ENCODE assay signal across 8 cellular contexts in the genomic region with DNA sequence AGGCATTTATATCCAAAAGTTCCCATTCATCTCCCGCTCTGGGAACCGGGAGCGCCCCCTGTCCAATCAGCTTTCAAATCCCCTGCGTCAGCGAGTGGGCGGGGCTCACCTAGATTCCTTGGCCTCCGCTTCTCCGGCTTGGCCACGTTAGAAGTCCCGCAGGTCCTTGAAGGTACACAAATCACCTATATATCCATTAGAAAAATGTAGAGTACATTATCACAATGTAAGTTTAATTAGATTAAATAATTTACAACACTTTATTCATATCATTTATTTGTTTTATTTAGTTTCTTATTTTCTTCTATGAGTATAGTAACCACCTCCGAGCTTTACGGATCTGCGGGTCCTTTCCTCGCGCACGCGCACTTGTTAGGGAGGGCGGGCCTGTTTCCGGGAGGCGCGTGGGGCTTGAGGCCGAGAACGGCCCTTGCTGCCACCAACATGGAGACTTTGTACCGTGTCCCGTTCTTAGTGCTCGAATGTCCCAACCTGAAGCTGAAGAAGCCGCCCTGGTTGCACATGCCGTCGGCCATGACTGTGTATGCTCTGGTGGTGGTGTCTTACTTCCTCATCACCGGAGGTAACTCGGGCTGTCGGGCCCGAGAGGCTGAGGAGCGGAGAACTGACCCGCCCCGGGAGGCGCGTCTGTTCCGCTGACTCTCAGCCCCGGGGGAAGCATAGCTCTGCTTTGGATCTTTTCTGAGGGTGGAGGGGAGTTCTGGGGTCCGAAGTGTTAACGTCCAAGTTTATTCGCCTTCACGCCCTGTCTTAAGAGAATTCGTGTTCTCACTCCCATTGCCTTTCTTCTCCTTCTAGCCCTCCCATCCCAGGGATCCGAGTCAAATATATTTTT. TPM values are rescaled to one million over a fixed set of nuclear protein-coding genes. Genes with fewer than 3 reads are reported as not detected.
DNase-seq lines count a peak whose midpoint lies in the region; TF ChIP-seq lines count a peak whose summit lies in the region.

A gene (plus strand): TSS at position 388 of the 856 bp plus-strand sequence. CDS start 57 bp downstream, at position 445.

- CTCF ChIA-PET in activated naive CD4-positive, alpha-beta T cell treated with anti-CD3 and anti-CD28 coated beads for 36 hours (lab: Charles Lee) = interaction anchor here (0.9 to 1.2 kb wide), 4 partner anchors 11 to 621 kb away, joined by 3 to 5 read pairs (median 4); no protein-coding TSS in a partner anchor

- H2AFZ ChIP-seq in neuron (ENCODE audit: low read depth, low read length) = peak within 1 kb of the TSS; percentile 71

- peaks cover 13% of the 10 kb centered on the region for H3K4me1 ChIP-seq in neuron (ENCODE audit: insufficient read depth, low read length)
- peaks cover 0 to 23% (median 14%) of the 10 kb centered on the region in 5 donors for H3K4me1 ChIP-seq in subcutaneous abdominal adipose tissue (ENCODE audit: control insufficient read depth in 5 of 5, insufficient read depth in 5 of 5, low read length in 5 of 5)

- peak within 1 kb of the TSS; percentile 91 for H3K27ac Mint-ChIP-seq in activated naive CD4-positive, alpha-beta T cell treated with anti-CD3 and anti-CD28 coated beads for 36 hours

- H3K4me3 Mint-ChIP-seq in activated naive CD4-positive, alpha-beta T cell treated with anti-CD3 and anti-CD28 coated beads for 36 hours = peak within 1 kb of the TSS; percentile 95

- DNase-seq in GM03348 (ENCODE audit: low spot score) (peak; percentile 94), HFF-Myc (ENCODE audit: extremely low read depth, low read depth) (peak; percentile 88), NAMALWA (ENCODE audit: low spot score) (peak; percentile 95), SK-N-DZ (ENCODE audit: low spot score) (peak; percentile 96), foreskin melanocyte (peak; percentile 95)
- peak; percentile 95 for DNase-seq in activated naive CD4-positive, alpha-beta T cell treated with anti-CD3 and anti-CD28 coated beads for 36 hours

- H3K27ac ChIP-seq in subcutaneous abdominal adipose tissue (ENCODE audit: low read depth, low read length) = peak within 1 kb of the TSS; percentile 91

- H3K27me3 Mint-ChIP-seq in activated naive CD4-positive, alpha-beta T cell treated with anti-CD3 and anti-CD28 coated beads for 36 hours (ENCODE audit: low read depth) = no peaks in the 10 kb centered on the region

- intact Hi-C loops in activated naive CD4-positive, alpha-beta T cell treated with anti-CD3 and anti-CD28 coated beads for 36 hours (cut with micrococcal nuclease) = loop anchor here (1.0 kb wide), 3 partner anchors 30 to 930 kb away; a partner anchor contains a TSS

- H3K9me3 ChIP-seq in neuron (ENCODE audit: low read length) = no peaks in the 10 kb centered on the region
- H3K9me3 ChIP-seq in subcutaneous abdominal adipose tissue (ENCODE audit: control insufficient read depth in 5 of 5, low read length in 5 of 5) = no peaks in the 10 kb centered on the region

- no peaks in the 10 kb centered on the region for H3K9me3 Mint-ChIP-seq in activated naive CD4-positive, alpha-beta T cell treated with anti-CD3 and anti-CD28 coated beads for 36 hours

- peaks cover 6% of the 10 kb centered on the region for H3K36me3 Mint-ChIP-seq in activated naive CD4-positive, alpha-beta T cell treated with anti-CD3 and anti-CD28 coated beads for 36 hours (ENCODE audit: low read depth)

- H3K4me3 ChIP-seq in HFF-Myc (replicated peaks; ENCODE audit: low read depth, low read length) = peak within 1 kb of the TSS; percentile 93
- peak within 1 kb of the TSS; percentile 96 for H3K4me3 ChIP-seq in neuron (ENCODE audit: low read length)
- peak within 1 kb of the TSS; percentile 81 to 98 (median 83) for H3K4me3 ChIP-seq in subcutaneous abdominal adipose tissue (ENCODE audit: low read depth in 1 of 5, low read length in 5 of 5)

- peaks cover 30% of the 10 kb centered on the region for H3K4me1 Mint-ChIP-seq in activated naive CD4-positive, alpha-beta T cell treated with anti-CD3 and anti-CD28 coated beads for 36 hours (ENCODE audit: low read depth)

- TF ChIP-seq CTCF in HFF-Myc (IDR thresholded peaks at IDR 0.05; ENCODE audit: low read depth, low read length, missing control alignments) = peak; percentile 19

- H3K36me3 ChIP-seq in neuron (ENCODE audit: insufficient read depth, low read length) (peaks cover 2% of the 10 kb centered on the region), subcutaneous abdominal adipose tissue (ENCODE audit: control insufficient read depth in 5 of 5, insufficient read depth in 5 of 5, low read length in 5 of 5) (no peaks in the 10 kb centered on the region)

- H3K27me3 ChIP-seq in neuron (ENCODE audit: insufficient read depth, low read length) = no peaks in the 10 kb centered on the region
- H3K27me3 ChIP-seq in subcutaneous abdominal adipose tissue (ENCODE audit: control insufficient read depth in 5 of 5, insufficient read depth in 4 of 5, low read length in 5 of 5) = no peaks in the 10 kb centered on the region

- peak within 1 kb of the TSS; percentile 59 to 94 (median 87) for H3K9ac ChIP-seq in subcutaneous abdominal adipose tissue (ENCODE audit: low read length in 5 of 5)

RNA-seq across cellular contexts. Expression of the gene that starts here (rescaled TPM):
- polyA plus RNA-seq in SK-N-DZ (2014; cell fraction: cytosol; rRNA removed) = 147 and 1,058 TPM in 2 replicates
- 69.8 and 107 TPM in 2 replicates for polyA plus RNA-seq in SK-N-DZ (2014; cell fraction: nucleus; rRNA removed)
- 10 to 100 TPM; 72.5 to 73.3 TPM for total RNA-seq in activated naive CD4-positive, alpha-beta T cell treated with anti-CD3 and anti-CD28 coated beads for 36 hours

Comparison
In these comparisons a context has a peak if more than half of its experiments do, and no peak if none do; other contexts are left out.
1. Peak in every context shown above with its lines: DNase-seq, H3K4me3 ChIP-seq and H3K27ac ChIP-seq.